In genomic region chr2:124328397-124328796, GRCh38 we compare ENCODE assay signal across 2 cellular contexts.
A peak's percentile ranks its signal among the peaks of the same experiment; 100 is the strongest.
TF ChIP-seq lines count a peak whose summit lies in the region.

No MANE protein-coding gene starts in this region.

TF ChIP-seq in GM23338, 12 proteins besides CTCF, POLR2A, EP300 and RAD21 (continued from another document):
- TF ChIP-seq ZNF114 (CRISPR knock-in tag; IDR thresholded peaks at IDR 0.05) (no peak), NANOG (IDR thresholded peaks at IDR 0.05; ENCODE audit: borderline replicate concordance) (peak; percentile 68; the same call in 1 of the 2 replicates)

TF ChIP-seq in H1, 55 proteins besides CTCF, POLR2A, EP300 and RAD21 (continued from another document):
- TF ChIP-seq, protein P1, sequence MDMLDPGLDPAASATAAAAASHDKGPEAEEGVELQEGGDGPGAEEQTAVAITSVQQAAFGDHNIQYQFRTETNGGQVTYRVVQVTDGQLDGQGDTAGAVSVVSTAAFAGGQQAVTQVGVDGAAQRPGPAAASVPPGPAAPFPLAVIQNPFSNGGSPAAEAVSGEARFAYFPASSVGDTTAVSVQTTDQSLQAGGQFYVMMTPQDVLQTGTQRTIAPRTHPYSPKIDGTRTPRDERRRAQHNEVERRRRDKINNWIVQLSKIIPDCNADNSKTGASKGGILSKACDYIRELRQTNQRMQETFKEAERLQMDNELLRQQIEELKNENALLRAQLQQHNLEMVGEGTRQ (IDR thresholded peaks at IDR 0.05; ENCODE audit: low read length), result no peak
- TF ChIP-seq ZNF274 (IDR thresholded peaks at IDR 0.05; ENCODE audit: borderline replicate concordance, extremely low read depth, low read length), result no peak
- no peak for TF ChIP-seq POU5F1 (IDR thresholded peaks at IDR 0.05; ENCODE audit: low read depth, low read length)
- TF ChIP-seq KDM1A (IDR thresholded peaks at IDR 0.05; ENCODE audit: borderline replicate concordance, low read length), result no peak
- TF ChIP-seq JUND (IDR thresholded peaks at IDR 0.05; ENCODE audit: low read length), result no peak
- no peak for TF ChIP-seq KDM5A (IDR thresholded peaks at IDR 0.05; ENCODE audit: low read length)
- TF ChIP-seq TBP (IDR thresholded peaks at IDR 0.05; ENCODE audit: low read depth, low read length), result no peak
- TF ChIP-seq, protein P2, sequence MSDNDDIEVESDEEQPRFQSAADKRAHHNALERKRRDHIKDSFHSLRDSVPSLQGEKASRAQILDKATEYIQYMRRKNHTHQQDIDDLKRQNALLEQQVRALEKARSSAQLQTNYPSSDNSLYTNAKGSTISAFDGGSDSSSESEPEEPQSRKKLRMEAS (IDR thresholded peaks at IDR 0.05), result no peak
- no peak for TF ChIP-seq NANOG (IDR thresholded peaks at IDR 0.05; ENCODE audit: insufficient read depth, low read depth, low read length, poor library complexity, severe bottlenecking)
- TF ChIP-seq MAFK (IDR thresholded peaks at IDR 0.05; ENCODE audit: low read depth, low read length), result no peak
- no peak for TF ChIP-seq CEBPB (IDR thresholded peaks at IDR 0.05; ENCODE audit: low read depth, low read length)
- no peak for TF ChIP-seq FOSL1 (IDR thresholded peaks at IDR 0.05; ENCODE audit: insufficient read depth, low read depth, low read length)
- no peak for TF ChIP-seq POLR2AphosphoS5 (IDR thresholded peaks at IDR 0.05; ENCODE audit: low read depth, low read length)
- TF ChIP-seq SRF (IDR thresholded peaks at IDR 0.05; ENCODE audit: low read depth, low read length), result no peak
- no peak for TF ChIP-seq ASH2L (IDR thresholded peaks at IDR 0.05; ENCODE audit: low read length)
- no peak for TF ChIP-seq EGR1 (IDR thresholded peaks at IDR 0.05; ENCODE audit: borderline replicate concordance, low read depth, low read length)
